Comparison of ENCODE assay signal across 1 cellular context in genomic region chr4:112145326-112145819, GRCh38.
A peak's percentile ranks its signal among the peaks of the same experiment; 100 is the strongest.
TF ChIP-seq lines count a peak whose summit lies in the region.

Gene FAM241A (plus strand): TSS chr4:112145454. CDS start chr4:112145581, 127 bp downstream.

TF ChIP-seq in IMR-90, 13 proteins besides CTCF, POLR2A, EP300 and RAD21:
- no peak for TF ChIP-seq FOS (IDR thresholded peaks at IDR 0.05; ENCODE audit: low read depth, low read length)
- TF ChIP-seq MAFK (IDR thresholded peaks at IDR 0.05; ENCODE audit: low read depth, low read length), result no peak
- TF ChIP-seq MXI1 (IDR thresholded peaks at IDR 0.05; ENCODE audit: borderline replicate concordance, low read depth, low read length), result peak; percentile 64; the same call in 1 of the 2 replicates
- no peak for TF ChIP-seq BHLHE40 (IDR thresholded peaks at IDR 0.05; ENCODE audit: low read depth, low read length)
- TF ChIP-seq, protein P1, sequence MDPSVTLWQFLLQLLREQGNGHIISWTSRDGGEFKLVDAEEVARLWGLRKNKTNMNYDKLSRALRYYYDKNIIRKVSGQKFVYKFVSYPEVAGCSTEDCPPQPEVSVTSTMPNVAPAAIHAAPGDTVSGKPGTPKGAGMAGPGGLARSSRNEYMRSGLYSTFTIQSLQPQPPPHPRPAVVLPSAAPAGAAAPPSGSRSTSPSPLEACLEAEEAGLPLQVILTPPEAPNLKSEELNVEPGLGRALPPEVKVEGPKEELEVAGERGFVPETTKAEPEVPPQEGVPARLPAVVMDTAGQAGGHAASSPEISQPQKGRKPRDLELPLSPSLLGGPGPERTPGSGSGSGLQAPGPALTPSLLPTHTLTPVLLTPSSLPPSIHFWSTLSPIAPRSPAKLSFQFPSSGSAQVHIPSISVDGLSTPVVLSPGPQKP (IDR thresholded peaks at IDR 0.05; ENCODE audit: borderline replicate concordance, low read depth, low read length), result no peak
